ENCODE assay signal across 19 cellular contexts in genomic region chr7:155470686-155471638, GRCh38. TPM values are rescaled to one million over a fixed set of nuclear protein-coding genes. Genes with fewer than 3 reads are reported as not detected.
DNase-seq lines count a peak whose midpoint lies in the region; ATAC-seq, FAIRE-seq and TF ChIP-seq lines count a peak whose summit lies in the region.
"Had no signal": no experiment of that assay in that cellular context is flagged by ENCODE, and none has a peak within 500 bp of the region (broad histone marks: within the 10 kb centered on the region; RNA-seq: fewer than 3 reads in every experiment).

No MANE protein-coding gene starts in this region.

- H3K27me3 ChIP-seq in keratinocyte (ENCODE audit: control insufficient read depth, extremely low read depth, insufficient read depth, low read length) (peaks cover 64% of the 10 kb centered on the region), spleen (replicated peaks in 1 of 7) (peaks cover 34 to 100% (median 85%) of the 10 kb centered on the region in 7 donors)

- no peak overlapping the region for H3K9ac ChIP-seq in keratinocyte (ENCODE audit: control insufficient read depth, extremely low read depth, insufficient read depth, low read length)
- H3K9ac ChIP-seq: KMS-11 had no signal

- no peaks in the 10 kb centered on the region for H3K36me3 ChIP-seq in keratinocyte (ENCODE audit: control insufficient read depth in 2 of 2, extremely low read depth in 1 of 2, insufficient read depth in 2 of 2, low read length in 2 of 2)
- no peaks in the 10 kb centered on the region for H3K36me3 ChIP-seq in spleen
- H3K36me3 ChIP-seq: gastrocnemius medialis, tibial nerve had no signal

- peak; percentile 46 for ATAC-seq in activated CD4-positive, alpha-beta T cell treated with anti-CD3 and anti-CD28 coated beads for 36 hours
- ATAC-seq: gastrocnemius medialis had no signal

- no peak for FAIRE-seq in keratinocyte (lab: Jason Lieb, UNC)
- FAIRE-seq: A204.1, bronchial epithelial cell had no signal

- H3K27ac ChIP-seq in keratinocyte (ENCODE audit: control insufficient read depth, insufficient read depth, low read length) (no peak overlapping the region), spleen (no peak overlapping the region)
- H3K27ac ChIP-seq: gastrocnemius medialis, KMS-11, tibial nerve had no signal

- H3K4me2 ChIP-seq in keratinocyte (ENCODE audit: control insufficient read depth, extremely low read depth, insufficient read depth, low read depth, low read length): peak overlapping the region; percentile 5
- H3K4me2 ChIP-seq: KMS-11 had no signal

- no peaks in the 10 kb centered on the region for H3K9me3 Mint-ChIP-seq in activated CD4-positive, alpha-beta T cell treated with anti-CD3 and anti-CD28 coated beads for 36 hours (ENCODE audit: low read depth)

- 7 to 9% (median 8%) methylated on average over 23 to 24 of the region's 24 CpGs for WGBS in spleen, 5 donors

- H3K9me3 ChIP-seq in keratinocyte (ENCODE audit: control insufficient read depth, low read depth, low read length) (no peaks in the 10 kb centered on the region), spleen (peaks cover 0 to 10% (median 0%) of the 10 kb centered on the region in 8 donors)
- H3K9me3 ChIP-seq: gastrocnemius medialis had no signal

- peaks cover 77% of the 10 kb centered on the region for H3K27me3 Mint-ChIP-seq in activated CD4-positive, alpha-beta T cell treated with anti-CD3 and anti-CD28 coated beads for 36 hours

- peaks cover 11% of the 10 kb centered on the region for H3K4me1 Mint-ChIP-seq in activated CD4-positive, alpha-beta T cell treated with anti-CD3 and anti-CD28 coated beads for 36 hours

- H3K4me1 ChIP-seq in keratinocyte (ENCODE audit: control insufficient read depth, extremely low read depth, insufficient read depth, low read length): peaks cover 8% of the 10 kb centered on the region
- H3K4me1 ChIP-seq in spleen: peaks cover 12 to 37% (median 28%) of the 10 kb centered on the region in 6 donors

- no peak overlapping the region for H3K4me3 Mint-ChIP-seq in activated CD4-positive, alpha-beta T cell treated with anti-CD3 and anti-CD28 coated beads for 36 hours
- H3K4me3 Mint-ChIP-seq: activated naive CD4-positive, alpha-beta T cell treated with anti-CD3 and anti-CD28 coated beads, Interleukin-2, amount 50 U/mL, for 24 hours had no signal

- no peaks in the 10 kb centered on the region for H3K36me3 Mint-ChIP-seq in activated CD4-positive, alpha-beta T cell treated with anti-CD3 and anti-CD28 coated beads for 36 hours (ENCODE audit: low read depth)

- H3K27ac Mint-ChIP-seq in activated CD4-positive, alpha-beta T cell treated with anti-CD3 and anti-CD28 coated beads for 36 hours: no peak overlapping the region
- H3K27ac Mint-ChIP-seq: activated naive CD4-positive, alpha-beta T cell treated with anti-CD3 and anti-CD28 coated beads, Interleukin-2, amount 50 U/mL, for 24 hours had no signal

- TF ChIP-seq CTCF in keratinocyte (optimal IDR thresholded peaks at IDR 0.05 in 1 of 3, IDR thresholded peaks at IDR 0.05 in 1 of 3, conservative IDR thresholded peaks at IDR 0.05 in 1 of 3; ENCODE audit: extremely low read depth in 1 of 3, insufficient read depth in 2 of 3, low read length in 3 of 3) (no peak), spleen (IDR thresholded peaks at IDR 0.05 in 8 of 11, conservative IDR thresholded peaks at IDR 0.05 in 3 of 11) (no peak)

- no peaks in the 10 kb centered on the region for H3K9me1 ChIP-seq in keratinocyte (ENCODE audit: control insufficient read depth, extremely low read depth, insufficient read depth, low read length)

- dilution Hi-C loops in keratinocyte (cut with MboI; ENCODE audit: extremely low pct_ligation_motif_present, low sequenced_read_pairs): no loop called here

- no peak overlapping the region for H3K4me3 ChIP-seq in keratinocyte (ENCODE audit: control insufficient read depth in 2 of 3, extremely low read depth in 1 of 3, insufficient read depth in 2 of 3, low read depth in 1 of 3, low read length in 3 of 3)
- H3K4me3 ChIP-seq in spleen: no peak overlapping the region
- H3K4me3 ChIP-seq: gastrocnemius medialis, tibial nerve had no signal

- no peak for DNase-seq in activated CD4-positive, alpha-beta T cell treated with anti-CD3 and anti-CD28 coated beads for 36 hours
- no peak for DNase-seq in activated CD4-positive, alpha-beta T cell treated with anti-CD3 and anti-CD28 coated beads, Interleukin-2, amount 50 U/mL, for 4 hours
- DNase-seq in SW480 (ENCODE audit: low spot score) (peak; percentile 94), keratinocyte (ENCODE audit: low read depth, low spot score) (no peak), spleen (peak; percentile 29), G401 (ENCODE audit: low spot score) (no peak), COLO668 (lab: John Stamatoyannopoulos, UW; ENCODE audit: unreplicated experiment) (no peak), DMS 273 treated with DMSO at 0.1 percent for 48 hours (lab: John Stamatoyannopoulos, UW) (no peak)
- DNase-seq: Calu3; gastrocnemius medialis; NCI-H1417; NCI-H2227 treated with DMSO at 0.1 percent for 48 hours; stimulated activated CD4-positive, alpha-beta T cell treated with anti-CD3 and anti-CD28 coated beads, Interleukin-2, amount 100 ng/mL, for 24 hours had no signal

- no peaks in the 10 kb centered on the region for H4K20me1 ChIP-seq in keratinocyte (ENCODE audit: control insufficient read depth, extremely low read depth, insufficient read depth, low read length)

- H3K79me2 ChIP-seq in keratinocyte (ENCODE audit: control insufficient read depth, insufficient read depth, low read length): no peaks in the 10 kb centered on the region

- in situ Hi-C loops in G401 (cut with HindIII; ENCODE audit: low sequenced_read_pairs): no loop called here

- no peak for TF ChIP-seq POLR2A in spleen (IDR thresholded peaks at IDR 0.05)

- intact Hi-C loops in activated CD4-positive, alpha-beta T cell treated with anti-CD3 and anti-CD28 coated beads for 36 hours (cut with DNase I, micrococcal nuclease): no loop called here
- intact Hi-C loops in spleen (cut with DNase I; ENCODE audit: low total_unique reads): no loop called here

- POLR2A ChIA-PET in activated CD4-positive, alpha-beta T cell treated with anti-CD3 and anti-CD28 coated beads for 36 hours (lab: Charles Lee): no interaction called here

- CTCF ChIA-PET in activated CD4-positive, alpha-beta T cell treated with anti-CD3 and anti-CD28 coated beads for 36 hours (lab: Charles Lee): interaction anchor here (0.8 to 1.0 kb wide), 2 partner anchors 30 to 543 kb away, joined by 3 to 4 read pairs; no protein-coding TSS in a partner anchor

- H2AFZ ChIP-seq in keratinocyte (ENCODE audit: control insufficient read depth, low read length): no peak overlapping the region

RNA-seq across cellular contexts. Expression of gene EN2, which starts 13.0 kb away (rescaled TPM):
- total RNA-seq in activated CD4-positive, alpha-beta T cell treated with anti-CD3 and anti-CD28 coated beads for 36 hours: not detected
- polyA plus RNA-seq in keratinocyte (0.05 to 0.14 TPM (median 0.09 TPM) in 3 replicates), spleen (under 1 TPM in 2 of 3 donors, not detected in 1; 0.03 to 0.04 TPM)
- polyA plus RNA-seq in keratinocyte (2011; ENCODE audit: low read depth): 0.15 TPM
- polyA plus RNA-seq in keratinocyte (2011; cell fraction: cytosol; rRNA removed): 0.16 and 0.23 TPM in 2 replicates
- polyA plus RNA-seq in keratinocyte (2011; cell fraction: nucleus; rRNA removed): 0.31 and 0.56 TPM in 2 replicates
- 0.14 and 0.24 TPM in 2 replicates for polyA plus RNA-seq in keratinocyte (2012; ENCODE audit: low replicate concordance)
- 0.26 TPM in 1 of 3 replicates, not detected in the others for polyA minus RNA-seq in keratinocyte
- polyA minus RNA-seq in keratinocyte (2011; cell fraction: cytosol; rRNA and poly(A)+ RNA removed): not detected
- 0.21 and 0.23 TPM in 2 replicates for polyA minus RNA-seq in keratinocyte (2011; cell fraction: nucleus; rRNA and poly(A)+ RNA removed)
- not detected for total RNA-seq in spleen
- not detected in 2 replicates for total RNA-seq in G401 (2014; rRNA removed; shearing (Covaris generic))
- total RNA-seq: bronchial epithelial cell, mononuclear cell had no signal

Comparison
In these comparisons a context has a peak if more than half of its experiments do, and no peak if none do; other contexts are left out.
1. DNase-seq: peak in SW480 (single experiment) and spleen (single experiment); none in activated CD4-positive, alpha-beta T cell treated with anti-CD3 and anti-CD28 coated beads for 36 hours (single experiment), activated CD4-positive, alpha-beta T cell treated with anti-CD3 and anti-CD28 coated beads, Interleukin-2, amount 50 U/mL, for 4 hours (0 of 2), keratinocyte (single experiment), G401 (single experiment), COLO668 (single experiment) and DMS 273 treated with DMSO at 0.1 percent for 48 hours (single experiment).